ENCODE assay signal across 9 cellular contexts in the genomic region with DNA sequence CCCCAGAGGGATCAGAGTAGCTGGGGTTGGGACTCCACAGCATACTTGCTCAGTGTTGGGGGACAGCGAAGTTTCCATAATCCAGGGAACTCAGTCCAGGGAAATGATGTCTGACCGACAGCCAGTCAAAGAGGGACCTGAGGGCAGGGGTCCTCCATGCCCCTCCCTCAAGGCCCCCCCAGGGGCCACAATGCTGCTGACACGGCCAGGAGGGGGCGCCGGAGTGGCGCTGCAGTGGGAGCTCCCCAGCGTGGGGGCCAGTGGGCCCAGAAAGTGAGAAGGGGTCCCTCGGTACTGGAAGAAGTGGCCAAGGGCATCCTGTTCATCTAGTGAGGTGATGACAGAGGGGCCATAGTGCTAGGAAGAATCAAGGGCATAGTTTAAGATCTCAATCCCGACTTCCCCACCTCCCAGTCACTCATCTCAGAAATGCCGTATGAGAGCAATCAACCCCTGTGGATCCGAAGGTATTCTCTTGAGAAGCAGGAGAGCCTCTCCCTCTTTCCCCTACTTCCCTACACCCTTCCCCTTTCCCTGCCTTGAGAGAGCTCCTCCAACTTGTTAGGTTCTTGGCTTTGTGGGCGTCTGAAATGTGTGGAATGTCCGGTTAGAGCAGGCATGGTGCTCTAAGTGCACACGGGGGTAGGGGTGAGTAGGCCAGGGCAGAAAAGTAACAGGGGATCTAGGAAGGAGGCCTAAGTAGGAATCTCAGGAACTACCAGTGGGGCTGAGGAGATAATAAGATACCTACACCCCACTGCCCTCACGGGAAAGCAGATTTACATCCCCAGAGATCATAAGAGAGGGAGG. TPM values are rescaled to one million over a fixed set of nuclear protein-coding genes. Genes with fewer than 3 reads are reported as not detected.
A peak's percentile ranks its signal among the peaks of the same experiment; 100 is the strongest.
DNase-seq lines count a peak whose midpoint lies in the region; ATAC-seq and TF ChIP-seq lines count a peak whose summit lies in the region.
"Had no signal": no experiment of that assay in that cellular context is flagged by ENCODE, and none has a peak within 500 bp of the region (broad histone marks: within the 10 kb centered on the region; RNA-seq: fewer than 3 reads in every experiment).

No MANE protein-coding gene starts in this region.

- H3K27ac ChIP-seq in OCI-LY1 (ENCODE audit: low read depth, low read length, poor library complexity, severe bottlenecking) (no peak overlapping the region), epithelial cell of prostate (peak overlapping the region; percentile 23)

- H3K36me3 ChIP-seq in OCI-LY1 (ENCODE audit: insufficient read depth, low read length) (peaks cover 33% of the 10 kb centered on the region; the same call in 1 of the 2 replicates), skeletal muscle satellite cell (ENCODE audit: insufficient read depth, low read length) (peaks cover 65% of the 10 kb centered on the region)

- no peak overlapping the region for H2AFZ ChIP-seq in OCI-LY1 (ENCODE audit: low read length)

- peaks cover 15% of the 10 kb centered on the region for H3K4me1 ChIP-seq in OCI-LY1 (ENCODE audit: insufficient read depth, low read length, severe bottlenecking)
- H3K4me1 ChIP-seq in skeletal muscle satellite cell (ENCODE audit: control insufficient read depth, insufficient read depth, low read length), result peaks cover 27% of the 10 kb centered on the region

- no peaks in the 10 kb centered on the region for H4K20me1 ChIP-seq in OCI-LY1 (ENCODE audit: insufficient read depth, low read length)

- DNase-seq in DMS 273 (lab: John Stamatoyannopoulos, UW; ENCODE audit: unreplicated experiment) (peak; percentile 30), DMS 273 treated with DMSO at 0.1 percent for 48 hours (lab: John Stamatoyannopoulos, UW) (no peak), epithelial cell of prostate (ENCODE audit: low read depth, low spot score) (no peak), NCI-H2196 (lab: John Stamatoyannopoulos, UW; ENCODE audit: unreplicated experiment) (no peak), NCI-H2107 treated with DMSO at 0.1 percent for 48 hours (lab: John Stamatoyannopoulos, UW; ENCODE audit: unreplicated experiment) (no peak)
- DNase-seq: NCI-H1105 treated with DMSO at 0.1 percent for 48 hours had no signal

- H3K9me2 ChIP-seq in OCI-LY1 (ENCODE audit: low read depth, low read length), result no peaks in the 10 kb centered on the region

- H3K4me3 ChIP-seq in OCI-LY1 (ENCODE audit: low read depth, low read length, poor library complexity, severe bottlenecking), result no peak overlapping the region
- no peak overlapping the region for H3K4me3 ChIP-seq in skeletal muscle satellite cell (ENCODE audit: low read length)

- no peaks in the 10 kb centered on the region for H3K27me3 ChIP-seq in OCI-LY1 (ENCODE audit: insufficient read depth, low read length)
- H3K27me3 ChIP-seq in skeletal muscle satellite cell (ENCODE audit: control insufficient read depth, insufficient read depth, low read length), result no peaks in the 10 kb centered on the region

- no peaks in the 10 kb centered on the region for H3F3A ChIP-seq in OCI-LY1 (ENCODE audit: insufficient read depth, low read length)

- no peak for ATAC-seq in GM18858 (IDR thresholded peaks at IDR 0.05; ENCODE audit: unreplicated experiment)

- H3K9me3 ChIP-seq in OCI-LY1 (ENCODE audit: low read length) (no peaks in the 10 kb centered on the region), skeletal muscle satellite cell (replicated peaks; ENCODE audit: low read length) (no peaks in the 10 kb centered on the region)

- no peaks in the 10 kb centered on the region for H3K79me2 ChIP-seq in OCI-LY1 (ENCODE audit: insufficient read depth, low read length)

- TF ChIP-seq CTCF in OCI-LY1 (IDR thresholded peaks at IDR 0.05; ENCODE audit: low read length), result peak; percentile 79

- no peak overlapping the region for H3K9ac ChIP-seq in OCI-LY1 (ENCODE audit: low read length)
- H3K9ac ChIP-seq in skeletal muscle satellite cell (ENCODE audit: low read depth, low read length), result peak overlapping the region; percentile 43

- no peak overlapping the region for H3K4me2 ChIP-seq in OCI-LY1 (ENCODE audit: low read length)
- peak overlapping the region; percentile 58 for H3K4me2 ChIP-seq in skeletal muscle satellite cell (ENCODE audit: low read length)

RNA-seq across cellular contexts. Expression of a gene that starts 4.1 kb away (rescaled TPM):
- total RNA-seq in skeletal muscle satellite cell (2012; rRNA removed), result 1.1 and 2.3 TPM in 2 replicates

RNA-seq across cellular contexts. Expression of a gene that starts 9.3 kb away (rescaled TPM):
- 16.5 and 25.3 TPM in 2 replicates for total RNA-seq in skeletal muscle satellite cell (2012; rRNA removed)

RNA-seq across cellular contexts. Expression of a gene that starts 25.6 kb away (rescaled TPM):
- total RNA-seq in skeletal muscle satellite cell (2012; rRNA removed), result 44.9 and 47.0 TPM in 2 replicates

RNA-seq across cellular contexts. Expression of a gene that starts 25.7 kb away (rescaled TPM):
- 11.1 and 12.7 TPM in 2 replicates for total RNA-seq in skeletal muscle satellite cell (2012; rRNA removed)

RNA-seq across cellular contexts. Expression of a gene that starts 36.1 kb away (rescaled TPM):
- total RNA-seq in skeletal muscle satellite cell (2012; rRNA removed), result 3.0 and 3.1 TPM in 2 replicates
